In the genomic region with DNA sequence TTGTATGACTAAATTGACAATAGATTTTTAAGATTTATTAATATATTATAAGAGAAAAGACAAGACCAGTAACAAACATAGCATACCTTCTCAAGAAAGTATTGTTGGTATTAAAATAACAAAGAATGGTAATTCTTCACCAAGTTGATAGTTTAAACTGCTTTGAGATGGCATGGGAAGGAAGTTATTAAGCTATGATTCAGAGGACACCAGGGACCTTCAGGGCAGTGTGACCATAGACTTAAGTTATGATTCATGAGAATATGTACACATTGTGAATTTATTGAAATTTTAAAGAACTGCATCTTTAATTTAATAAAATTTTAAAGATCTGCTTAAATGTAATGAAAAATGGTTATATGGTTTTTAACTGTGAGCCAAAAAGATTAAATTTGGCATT, we compare ENCODE assay signal across 1 cellular context.
TF ChIP-seq lines count a peak whose summit lies in the region.

No MANE protein-coding gene starts in this region.

TF ChIP-seq in GM23338, 12 proteins besides CTCF, POLR2A, EP300 and RAD21 (continued from another document):
- TF ChIP-seq, protein P1, sequence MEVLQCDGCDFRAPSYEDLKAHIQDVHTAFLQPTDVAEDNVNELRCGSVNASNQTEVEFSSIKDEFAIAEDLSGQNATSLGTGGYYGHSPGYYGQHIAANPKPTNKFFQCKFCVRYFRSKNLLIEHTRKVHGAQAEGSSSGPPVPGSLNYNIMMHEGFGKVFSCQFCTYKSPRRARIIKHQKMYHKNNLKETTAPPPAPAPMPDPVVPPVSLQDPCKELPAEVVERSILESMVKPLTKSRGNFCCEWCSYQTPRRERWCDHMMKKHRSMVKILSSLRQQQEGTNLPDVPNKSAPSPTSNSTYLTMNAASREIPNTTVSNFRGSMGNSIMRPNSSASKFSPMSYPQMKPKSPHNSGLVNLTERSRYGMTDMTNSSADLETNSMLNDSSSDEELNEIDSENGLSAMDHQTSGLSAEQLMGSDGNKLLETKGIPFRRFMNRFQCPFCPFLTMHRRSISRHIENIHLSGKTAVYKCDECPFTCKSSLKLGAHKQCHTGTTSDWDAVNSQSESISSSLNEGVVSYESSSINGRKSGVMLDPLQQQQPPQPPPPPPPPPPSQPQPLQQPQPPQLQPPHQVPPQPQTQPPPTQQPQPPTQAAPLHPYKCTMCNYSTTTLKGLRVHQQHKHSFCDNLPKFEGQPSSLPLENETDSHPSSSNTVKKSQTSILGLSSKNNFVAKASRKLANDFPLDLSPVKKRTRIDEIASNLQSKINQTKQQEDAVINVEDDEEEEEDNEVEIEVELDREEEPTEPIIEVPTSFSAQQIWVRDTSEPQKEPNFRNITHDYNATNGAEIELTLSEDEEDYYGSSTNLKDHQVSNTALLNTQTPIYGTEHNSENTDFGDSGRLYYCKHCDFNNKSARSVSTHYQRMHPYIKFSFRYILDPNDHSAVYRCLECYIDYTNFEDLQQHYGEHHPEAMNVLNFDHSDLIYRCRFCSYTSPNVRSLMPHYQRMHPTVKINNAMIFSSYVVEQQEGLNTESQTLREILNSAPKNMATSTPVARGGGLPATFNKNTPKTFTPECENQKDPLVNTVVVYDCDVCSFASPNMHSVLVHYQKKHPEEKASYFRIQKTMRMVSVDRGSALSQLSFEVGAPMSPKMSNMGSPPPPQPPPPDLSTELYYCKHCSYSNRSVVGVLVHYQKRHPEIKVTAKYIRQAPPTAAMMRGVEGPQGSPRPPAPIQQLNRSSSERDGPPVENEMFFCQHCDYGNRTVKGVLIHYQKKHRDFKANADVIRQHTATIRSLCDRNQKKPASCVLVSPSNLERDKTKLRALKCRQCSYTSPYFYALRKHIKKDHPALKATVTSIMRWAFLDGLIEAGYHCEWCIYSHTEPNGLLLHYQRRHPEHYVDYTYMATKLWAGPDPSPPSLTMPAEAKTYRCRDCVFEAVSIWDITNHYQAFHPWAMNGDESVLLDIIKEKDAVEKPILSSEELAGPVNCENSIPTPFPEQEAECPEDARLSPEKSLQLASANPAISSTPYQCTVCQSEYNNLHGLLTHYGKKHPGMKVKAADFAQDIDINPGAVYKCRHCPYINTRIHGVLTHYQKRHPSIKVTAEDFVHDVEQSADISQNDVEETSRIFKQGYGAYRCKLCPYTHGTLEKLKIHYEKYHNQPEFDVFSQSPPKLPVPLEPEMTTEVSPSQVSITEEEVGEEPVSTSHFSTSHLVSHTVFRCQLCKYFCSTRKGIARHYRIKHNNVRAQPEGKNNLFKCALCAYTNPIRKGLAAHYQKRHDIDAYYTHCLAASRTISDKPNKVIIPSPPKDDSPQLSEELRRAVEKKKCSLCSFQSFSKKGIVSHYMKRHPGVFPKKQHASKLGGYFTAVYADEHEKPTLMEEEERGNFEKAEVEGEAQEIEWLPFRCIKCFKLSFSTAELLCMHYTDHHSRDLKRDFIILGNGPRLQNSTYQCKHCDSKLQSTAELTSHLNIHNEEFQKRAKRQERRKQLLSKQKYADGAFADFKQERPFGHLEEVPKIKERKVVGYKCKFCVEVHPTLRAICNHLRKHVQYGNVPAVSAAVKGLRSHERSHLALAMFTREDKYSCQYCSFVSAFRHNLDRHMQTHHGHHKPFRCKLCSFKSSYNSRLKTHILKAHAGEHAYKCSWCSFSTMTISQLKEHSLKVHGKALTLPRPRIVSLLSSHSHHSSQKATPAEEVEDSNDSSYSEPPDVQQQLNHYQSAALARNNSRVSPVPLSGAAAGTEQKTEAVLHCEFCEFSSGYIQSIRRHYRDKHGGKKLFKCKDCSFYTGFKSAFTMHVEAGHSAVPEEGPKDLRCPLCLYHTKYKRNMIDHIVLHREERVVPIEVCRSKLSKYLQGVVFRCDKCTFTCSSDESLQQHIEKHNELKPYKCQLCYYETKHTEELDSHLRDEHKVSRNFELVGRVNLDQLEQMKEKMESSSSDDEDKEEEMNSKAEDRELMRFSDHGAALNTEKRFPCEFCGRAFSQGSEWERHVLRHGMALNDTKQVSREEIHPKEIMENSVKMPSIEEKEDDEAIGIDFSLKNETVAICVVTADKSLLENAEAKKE (CRISPR knock-in tag; IDR thresholded peaks at IDR 0.05), result no peak
- TF ChIP-seq JUNB (IDR thresholded peaks at IDR 0.05; ENCODE audit: unreplicated experiment) (no peak), EZH2 (IDR thresholded peaks at IDR 0.05; ENCODE audit: low read depth, unreplicated experiment) (no peak), STAT1 (IDR thresholded peaks at IDR 0.05; ENCODE audit: unreplicated experiment) (no peak), REST (IDR thresholded peaks at IDR 0.05; ENCODE audit: unreplicated experiment) (no peak), CREB1 (CRISPR knock-in tag; IDR thresholded peaks at IDR 0.05; ENCODE audit: low read depth) (no peak)
